16 cellular contexts compared by ENCODE assay signal in genomic region chr6:162736933-162737332, GRCh38. TPM values are rescaled to one million over a fixed set of nuclear protein-coding genes. Genes with fewer than 3 reads are reported as not detected.
DNase-seq lines count a peak whose midpoint lies in the region; ATAC-seq and TF ChIP-seq lines count a peak whose summit lies in the region.
"Had no signal": no experiment of that assay in that cellular context is flagged by ENCODE, and none has a peak within 500 bp of the region (broad histone marks: within the 10 kb centered on the region; RNA-seq: fewer than 3 reads in every experiment).

No MANE protein-coding gene starts in this region.

- peaks cover 8% of the 10 kb centered on the region for H3K9me3 Mint-ChIP-seq in WTC11
- H3K9me3 Mint-ChIP-seq in stimulated activated effector memory CD8-positive, alpha-beta T cell treated with anti-CD3 and anti-CD28 coated beads, Interleukin-12 subunit alpha, Interleukin-12 subunit beta, amount 100 ng/mL, for 72 hours: peaks cover 2% of the 10 kb centered on the region
- H3K9me3 Mint-ChIP-seq: activated T-helper 2 cell treated with anti-CD3 and anti-CD28 coated beads, Interferon-gamma antibody, Interleukin-2, Interleukin-4, amounts not matched to agents 10 μg/mL and 5 μg/mL and 100 μg/mL, durations not matched to agents 14 hours and 24 hours and 36 hours had no signal

- H3K4me1 Mint-ChIP-seq in WTC11: peaks cover 22% of the 10 kb centered on the region
- peaks cover 7% of the 10 kb centered on the region for H3K4me1 Mint-ChIP-seq in stimulated activated effector memory CD8-positive, alpha-beta T cell treated with anti-CD3 and anti-CD28 coated beads, Interleukin-12 subunit alpha, Interleukin-12 subunit beta, amount 100 ng/mL, for 72 hours

- H3K27me3 Mint-ChIP-seq in WTC11 (ENCODE audit: low read depth): no peaks in the 10 kb centered on the region

- TF ChIP-seq CTCF in AG09319 (IDR thresholded peaks at IDR 0.05; ENCODE audit: low read depth, low read length): peak; percentile 10
- TF ChIP-seq CTCF in LNCAP (IDR thresholded peaks at IDR 0.05): peak; percentile 38; the same call in 1 of the 2 replicates
- no peak for TF ChIP-seq CTCF in WTC11 (IDR thresholded peaks at IDR 0.05)
- TF ChIP-seq CTCF in liver (IDR thresholded peaks at IDR 0.05; ENCODE audit: low read depth, low read length, missing input control): peak; percentile 42

- CTCF ChIA-PET in WTC11 (lab: Charles Lee): no interaction called here

- H3K36me3 ChIP-seq in liver (ENCODE audit: control insufficient read depth in 4 of 4, insufficient read depth in 3 of 4, low read depth in 1 of 4, low read length in 3 of 4): no peaks in the 10 kb centered on the region
- H3K36me3 ChIP-seq: prostate gland had no signal

- peak; percentile 82 to 86 for TF ChIP-seq RAD21 in liver (IDR thresholded peaks at IDR 0.05)

- H3K27ac Mint-ChIP-seq in WTC11: no peak overlapping the region
- H3K27ac Mint-ChIP-seq in stimulated activated effector memory CD8-positive, alpha-beta T cell treated with anti-CD3 and anti-CD28 coated beads, Interleukin-12 subunit alpha, Interleukin-12 subunit beta, amount 100 ng/mL, for 72 hours: no peak overlapping the region
- H3K27ac Mint-ChIP-seq: activated T-helper 2 cell treated with anti-CD3 and anti-CD28 coated beads, Interferon-gamma antibody, Interleukin-2, Interleukin-4, amounts not matched to agents 10 μg/mL and 5 μg/mL and 100 μg/mL, durations not matched to agents 14 hours and 24 hours and 36 hours; naive thymus-derived CD8-positive, alpha-beta T cell had no signal

- H3K9me3 ChIP-seq in liver (ENCODE audit: control insufficient read depth in 4 of 4, low read length in 3 of 4): no peaks in the 10 kb centered on the region
- H3K9me3 ChIP-seq: Caco-2, prostate gland had no signal

- H3K4me1 ChIP-seq in liver (ENCODE audit: control insufficient read depth in 4 of 4, insufficient read depth in 4 of 4, low read length in 3 of 4): no peaks in the 10 kb centered on the region
- H3K4me1 ChIP-seq: Caco-2, prostate gland had no signal

- H3K4me3 Mint-ChIP-seq in WTC11: no peak overlapping the region
- H3K4me3 Mint-ChIP-seq in stimulated activated effector memory CD8-positive, alpha-beta T cell treated with anti-CD3 and anti-CD28 coated beads, Interleukin-12 subunit alpha, Interleukin-12 subunit beta, amount 100 ng/mL, for 72 hours: no peak overlapping the region
- H3K4me3 Mint-ChIP-seq: H9; naive thymus-derived CD8-positive, alpha-beta T cell had no signal

- H3K36me3 Mint-ChIP-seq in WTC11: no peaks in the 10 kb centered on the region; the same call in 1 of the 2 replicates
- no peaks in the 10 kb centered on the region for H3K36me3 Mint-ChIP-seq in stimulated activated effector memory CD8-positive, alpha-beta T cell treated with anti-CD3 and anti-CD28 coated beads, Interleukin-12 subunit alpha, Interleukin-12 subunit beta, amount 100 ng/mL, for 72 hours

- WGBS in liver: 22% methylated on average over 1 of the region's 1 CpG

- no peak overlapping the region for H3K9ac ChIP-seq in liver (ENCODE audit: low read depth in 1 of 2, low read length in 2 of 2)

- POLR2A ChIA-PET in WTC11 (lab: Charles Lee): no interaction called here

- no peak for DNase-seq in AG09319 (ENCODE audit: extremely low read depth, low read depth)
- no peak for DNase-seq in WTC11 (ENCODE audit: low spot score)
- no peak for DNase-seq in stimulated activated naive CD4-positive, alpha-beta T cell treated with Interleukin-2 at 50 U/mL for 16 hours (lab: John Stamatoyannopoulos, UW)
- no peak for DNase-seq in HK-2 (ENCODE audit: unreplicated experiment)
- DNase-seq in stimulated activated effector memory CD8-positive, alpha-beta T cell treated with anti-CD3 and anti-CD28 coated beads, Interleukin-12 subunit alpha, Interleukin-12 subunit beta, amount 100 ng/mL, for 72 hours (ENCODE audit: low spot score in 2 of 2): no peak
- DNase-seq: amniotic stem cell; Caco-2; H9; naive thymus-derived CD8-positive, alpha-beta T cell; NCI-H187; NCI-H510A treated with DMSO at 0.1 percent for 48 hours had no signal

- H3K4me3 ChIP-seq in liver (ENCODE audit: low read depth in 1 of 3, low read length in 3 of 3): no peak overlapping the region
- H3K4me3 ChIP-seq: prostate gland had no signal

- H3K27me3 ChIP-seq in liver (ENCODE audit: control insufficient read depth in 4 of 4, insufficient read depth in 4 of 4, low read length in 3 of 4): no peaks in the 10 kb centered on the region

- ATAC-seq in WTC11 (peak; percentile 43; the same call in 1 of the 2 replicates), GM19351 (IDR thresholded peaks at IDR 0.05; ENCODE audit: unreplicated experiment) (no peak)
- ATAC-seq in stimulated activated effector memory CD8-positive, alpha-beta T cell treated with anti-CD3 and anti-CD28 coated beads, Interleukin-12 subunit alpha, Interleukin-12 subunit beta, amount 100 ng/mL, for 72 hours: no peak

- no peak overlapping the region for H3K27ac ChIP-seq in liver (ENCODE audit: low read depth in 1 of 2, low read length in 2 of 2)
- H3K27ac ChIP-seq: prostate gland had no signal

TF ChIP-seq in WTC11, 78 proteins besides CTCF, POLR2A, EP300 and RAD21 (continues in another document):
- TF ChIP-seq E2F1 (CRISPR knock-in tag; IDR thresholded peaks at IDR 0.05) (no peak), MAX (CRISPR knock-in tag; IDR thresholded peaks at IDR 0.05) (no peak), NR1H2 (CRISPR knock-in tag; IDR thresholded peaks at IDR 0.05) (no peak), MXD4 (CRISPR knock-in tag; IDR thresholded peaks at IDR 0.05; ENCODE audit: borderline replicate concordance) (no peak), SP1 (CRISPR knock-in tag; conservative IDR thresholded peaks at IDR 0.05) (no peak), SMAD4 (CRISPR knock-in tag; IDR thresholded peaks at IDR 0.05) (no peak), CBFB (CRISPR knock-in tag; IDR thresholded peaks at IDR 0.05; ENCODE audit: low read depth) (no peak), KAT7 (CRISPR knock-in tag; IDR thresholded peaks at IDR 0.05; ENCODE audit: borderline replicate concordance) (no peak), MLX (CRISPR knock-in tag; IDR thresholded peaks at IDR 0.05) (no peak), FOXJ3 (CRISPR knock-in tag; IDR thresholded peaks at IDR 0.05; ENCODE audit: borderline replicate concordance) (no peak)

TF ChIP-seq in liver, 16 proteins besides CTCF, POLR2A, EP300 and RAD21:
- TF ChIP-seq GABPA (IDR thresholded peaks at IDR 0.05 in 1 of 2, conservative IDR thresholded peaks at IDR 0.05 in 1 of 2): no peak
- no peak for TF ChIP-seq JUND (IDR thresholded peaks at IDR 0.05)

RNA-seq across cellular contexts. Expression of gene PACRG, which starts 9.2 kb away (rescaled TPM):
- 0.44 TPM in 2 of 3 replicates, not detected in the other for total RNA-seq in WTC11 (2021)
- total RNA-seq in liver: 1 to 10 TPM in 1 of 2 donors, under 1 TPM in 1; 0.47 to 3.7 TPM
- 1 to 10 TPM; 1.1 to 3.8 TPM for polyA plus RNA-seq in liver
- total RNA-seq: activated T-helper 2 cell treated with anti-CD3 and anti-CD28 coated beads, Interferon-gamma antibody, Interleukin-2, Interleukin-4, amounts not matched to agents 10 μg/mL and 5 μg/mL and 100 μg/mL, durations not matched to agents 14 hours and 24 hours and 36 hours; Caco-2 had no signal

RNA-seq across cellular contexts. Expression of gene PRKN, which starts 9.4 kb away (rescaled TPM):
- total RNA-seq in WTC11 (2021) (0.59 to 1.0 TPM (median 1.0 TPM) in 3 replicates), liver (1 to 10 TPM; 3.9 to 4.1 TPM)
- 1 to 10 TPM in 1 of 2 donors, under 1 TPM in 1; 0.47 to 2.6 TPM for polyA plus RNA-seq in liver
- total RNA-seq: activated T-helper 2 cell treated with anti-CD3 and anti-CD28 coated beads, Interferon-gamma antibody, Interleukin-2, Interleukin-4, amounts not matched to agents 10 μg/mL and 5 μg/mL and 100 μg/mL, durations not matched to agents 14 hours and 24 hours and 36 hours had no signal
